ENCODE assay signal across 8 cellular contexts in the genomic region with DNA sequence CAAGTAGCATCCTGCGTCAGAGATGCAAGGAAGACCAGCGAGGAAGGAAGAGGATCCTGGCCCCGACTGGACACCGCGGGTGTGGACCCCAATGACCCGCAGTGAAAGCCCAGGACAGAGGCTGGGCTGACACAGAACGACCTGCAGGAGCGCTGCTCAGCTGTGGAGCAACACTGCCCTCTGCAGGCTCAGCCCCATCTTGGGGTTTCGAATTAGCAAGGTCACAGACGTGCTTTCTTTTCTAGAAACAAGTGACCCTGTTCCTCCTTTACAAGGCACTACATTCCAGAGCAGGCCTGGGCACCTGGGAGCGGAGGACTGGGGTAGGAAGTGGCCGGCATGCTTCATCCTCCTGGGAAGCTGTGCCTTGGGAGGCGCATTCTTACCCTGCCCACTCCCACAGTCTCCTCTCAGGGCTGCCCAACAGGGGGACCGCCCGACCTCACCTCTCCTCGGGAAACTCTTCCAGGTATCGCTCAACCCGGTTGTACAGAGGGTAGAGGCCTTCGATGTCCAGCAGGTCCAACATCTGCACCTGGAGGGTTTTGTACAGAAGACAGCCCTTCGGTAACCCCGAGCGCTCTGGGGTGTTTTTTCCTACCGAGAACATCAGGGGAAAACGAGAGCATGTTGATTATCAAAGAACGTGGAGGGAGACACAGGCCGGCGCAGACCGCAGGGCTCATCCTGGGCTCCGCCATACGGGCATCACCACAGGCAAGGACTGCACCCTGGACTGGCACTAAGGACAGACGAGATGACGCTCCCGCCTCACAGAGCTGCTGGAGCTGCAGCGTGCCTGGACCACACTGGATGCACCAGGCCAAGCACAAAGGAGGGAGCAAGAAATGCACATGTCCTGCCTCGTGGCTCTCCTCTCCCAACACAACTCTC. TPM values are rescaled to one million over a fixed set of nuclear protein-coding genes. Genes with fewer than 3 reads are reported as not detected.
A peak's percentile ranks its signal among the peaks of the same experiment; 100 is the strongest.
DNase-seq lines count a peak whose midpoint lies in the region; ATAC-seq, FAIRE-seq and TF ChIP-seq lines count a peak whose summit lies in the region.

No MANE protein-coding gene starts in this region.

- ATAC-seq in GM18867 (IDR thresholded peaks at IDR 0.05; ENCODE audit: unreplicated experiment) (peak; percentile 62), HG02678 (IDR thresholded peaks at IDR 0.05; ENCODE audit: unreplicated experiment) (no peak)

- peak overlapping the region in 1 of 2 donors; percentile 34 for H3K9ac ChIP-seq in kidney (ENCODE audit: low read length in 2 of 2)

- TF ChIP-seq CTCF in AG04449 (IDR thresholded peaks at IDR 0.05; ENCODE audit: insufficient read depth, low read length, missing control alignments) (peak; percentile 94), cardiac fibroblast (IDR thresholded peaks at IDR 0.05; ENCODE audit: low read depth, low read length) (peak; percentile 98), kidney (IDR thresholded peaks at IDR 0.05; ENCODE audit: borderline replicate concordance, extremely low read depth, insufficient read depth) (peak; percentile 95)

- FAIRE-seq in kidney (lab: Jason Lieb, UNC): no peak

- peaks cover 9 to 47% of the 10 kb centered on the region in 2 donors for H3K36me3 ChIP-seq in kidney (ENCODE audit: control insufficient read depth in 1 of 2, insufficient read depth in 2 of 2, low read length in 2 of 2)

- H3K4me1 ChIP-seq in kidney (ENCODE audit: control insufficient read depth in 1 of 2, insufficient read depth in 1 of 2, low read depth in 1 of 2, low read length in 2 of 2): peaks cover 0 to 3% of the 10 kb centered on the region in 2 donors

- intact Hi-C loops in kidney (cut with DNase I): loop anchor here (10.0 kb wide), 2 partner anchors 300 to 500 kb away; no protein-coding TSS in a partner anchor

- CTCF ChIA-PET in AG04449 (lab: Yijun Ruan, JAX): interaction anchor here (0.6 to 6.6 kb wide), 44 partner anchors 10 to 501 kb away, joined by 3 to 89 read pairs (median 4); partner anchors contain the start of genes ASPN, CENPP, IPPK and NOL8

- H3K27ac ChIP-seq in kidney (ENCODE audit: low read depth in 2 of 2, low read length in 2 of 2): no peak overlapping the region

- DNase-seq in AG04449 (ENCODE audit: low read depth, low spot score): no peak
- peak; percentile 32 for DNase-seq in NCI-H128 (lab: John Stamatoyannopoulos, UW; ENCODE audit: unreplicated experiment)
- peak; percentile 20 to 32 (median 26) for DNase-seq in activated CD4-positive, CD25-positive, alpha-beta regulatory T cell (lab: John Stamatoyannopoulos, UW)
- DNase-seq in cardiac fibroblast (ENCODE audit: low read depth in 2 of 2): peak; percentile 83 to 84
- DNase-seq in kidney: peak; percentile 68
- peak; percentile 49 to 56 for DNase-seq in stimulated activated CD4-positive, alpha-beta T cell treated with anti-CD3 and anti-CD28 coated beads, Interleukin-1b, Interleukin-23, amount 100 ng/mL, for 4 hours (ENCODE audit: low read depth in 2 of 2)

- no peaks in the 10 kb centered on the region for H3K9me3 ChIP-seq in kidney (ENCODE audit: control insufficient read depth in 1 of 2, low read length in 2 of 2)

- POLR2A ChIA-PET in AG04449 (lab: Yijun Ruan, JAX): no interaction called here

- H3K4me3 ChIP-seq in AG04449 (ENCODE audit: low read depth, low read length): no peak overlapping the region
- no peak overlapping the region for H3K4me3 ChIP-seq in cardiac fibroblast (replicated peaks in 1 of 2; ENCODE audit: low read depth in 2 of 2, low read length in 2 of 2)
- no peak overlapping the region for H3K4me3 ChIP-seq in kidney (ENCODE audit: low read length in 2 of 2)

RNA-seq across cellular contexts. Expression of gene IPPK, which starts 35.0 kb away (rescaled TPM):
- 7.3 TPM for total RNA-seq in kidney
- 10.2 TPM for polyA plus RNA-seq in kidney (ENCODE audit: insufficient read depth, low read depth, low replicate concordance)
